8 cellular contexts compared by ENCODE assay signal in the genomic region with DNA sequence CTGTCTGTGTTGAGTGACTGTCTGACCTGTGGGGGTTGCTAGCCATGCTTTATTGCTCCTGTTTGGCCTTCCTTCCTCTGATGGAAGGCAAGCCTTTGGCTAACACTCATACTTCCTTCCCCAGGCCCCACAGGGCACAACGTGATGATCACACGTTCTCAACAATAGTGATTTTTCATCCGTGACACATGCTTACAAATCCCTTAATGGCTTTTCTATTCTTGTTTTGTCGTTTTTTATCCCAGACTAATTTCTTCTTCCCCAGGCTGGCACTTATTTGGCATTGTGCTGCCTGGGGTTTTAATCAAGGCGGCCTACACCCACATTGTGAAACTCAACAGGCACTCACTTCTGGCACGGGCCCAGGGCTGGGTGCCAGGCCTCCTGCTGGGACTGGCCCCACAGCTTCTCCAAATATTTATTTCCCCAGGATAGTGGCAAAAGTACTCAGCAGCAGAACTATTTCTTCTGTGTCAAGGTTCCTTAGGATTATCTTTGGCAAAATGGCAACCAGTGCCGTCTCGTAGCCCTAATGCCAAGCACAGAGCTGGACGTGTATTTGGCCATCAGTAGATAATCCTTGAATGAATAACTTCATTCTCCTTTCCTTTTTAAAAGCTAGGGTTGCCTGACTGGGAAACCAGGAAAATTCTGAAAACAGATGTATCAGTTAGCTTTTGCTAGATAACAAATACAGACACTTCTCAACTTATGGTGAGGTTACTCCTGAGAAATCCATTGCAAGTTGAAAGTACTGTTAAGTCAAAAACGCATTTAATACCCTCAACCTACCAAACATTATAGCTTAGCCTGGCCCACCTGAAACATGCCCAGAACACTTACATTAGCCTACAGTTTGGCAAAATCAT. TPM values are rescaled to one million over a fixed set of nuclear protein-coding genes. Genes with fewer than 3 reads are reported as not detected.
DNase-seq lines count a peak whose midpoint lies in the region; ATAC-seq and TF ChIP-seq lines count a peak whose summit lies in the region.

No MANE protein-coding gene starts in this region.

- intact Hi-C loops in left ventricle myocardium superior (cut with micrococcal nuclease): no loop called here

- H4K20me1 ChIP-seq in Loucy (ENCODE audit: insufficient read depth, low read length, poor library complexity, severe bottlenecking): no peaks in the 10 kb centered on the region

- H3K4me3 Mint-ChIP-seq in activated naive CD8-positive, alpha-beta T cell treated with anti-CD3 and anti-CD28 coated beads for 36 hours: no peak overlapping the region

- H3K79me2 ChIP-seq in Loucy (ENCODE audit: insufficient read depth, low read length): peaks cover 19% of the 10 kb centered on the region; the same call in 1 of the 2 replicates

- H3K36me3 Mint-ChIP-seq in activated naive CD8-positive, alpha-beta T cell treated with anti-CD3 and anti-CD28 coated beads for 36 hours: peaks cover 40% of the 10 kb centered on the region

- no peaks in the 10 kb centered on the region for H3K9me3 ChIP-seq in Loucy (ENCODE audit: insufficient read depth, low read depth, low read length)

- peak overlapping the region; percentile 84 for H3K27ac Mint-ChIP-seq in activated naive CD8-positive, alpha-beta T cell treated with anti-CD3 and anti-CD28 coated beads for 36 hours

- peaks cover 90% of the 10 kb centered on the region for H3K4me1 Mint-ChIP-seq in activated naive CD8-positive, alpha-beta T cell treated with anti-CD3 and anti-CD28 coated beads for 36 hours

- H3F3A ChIP-seq in Loucy (ENCODE audit: low read depth): no peaks in the 10 kb centered on the region; the same call in 1 of the 2 replicates

- H2AFZ ChIP-seq in Loucy (ENCODE audit: low read length): no peak overlapping the region

- peak overlapping the region; percentile 7 for H3K9ac ChIP-seq in Loucy (ENCODE audit: low read depth, low read length, poor library complexity, severe bottlenecking)

- H3K4me2 ChIP-seq in Loucy (ENCODE audit: low read depth, low read length, poor library complexity, severe bottlenecking): peak overlapping the region; percentile 46

- TF ChIP-seq CTCF in Loucy (conservative IDR thresholded peaks at IDR 0.05; ENCODE audit: low read length): no peak

- peak; percentile 54 for DNase-seq in COLO668 (lab: John Stamatoyannopoulos, UW; ENCODE audit: unreplicated experiment)
- no peak for DNase-seq in activated naive CD8-positive, alpha-beta T cell treated with anti-CD3 and anti-CD28 coated beads for 36 hours
- DNase-seq in left ventricle myocardium superior: peak; percentile 95
- peak; percentile 22 for DNase-seq in stimulated activated CD8-positive, alpha-beta memory T cell treated with anti-CD3 and anti-CD28 coated beads, Interleukin-4, amount 100 ng/mL, for 48 hours

- ATAC-seq in left ventricle myocardium superior (peak; percentile 94), GM19023 (IDR thresholded peaks at IDR 0.05; ENCODE audit: unreplicated experiment) (no peak), GM21367 (IDR thresholded peaks at IDR 0.05; ENCODE audit: unreplicated experiment) (no peak), GM21825 (IDR thresholded peaks at IDR 0.05; ENCODE audit: unreplicated experiment) (no peak)

- no peaks in the 10 kb centered on the region for H3K9me2 ChIP-seq in Loucy (replicated peaks; ENCODE audit: low read depth, low read length)

- H3K9me3 Mint-ChIP-seq in activated naive CD8-positive, alpha-beta T cell treated with anti-CD3 and anti-CD28 coated beads for 36 hours: peaks cover 5% of the 10 kb centered on the region

- no peak overlapping the region for H3K4me3 ChIP-seq in Loucy (ENCODE audit: low read length, poor library complexity, severe bottlenecking)

- H3K27me3 Mint-ChIP-seq in activated naive CD8-positive, alpha-beta T cell treated with anti-CD3 and anti-CD28 coated beads for 36 hours: no peaks in the 10 kb centered on the region

- H3K27me3 ChIP-seq in Loucy (ENCODE audit: insufficient read depth, low read length, poor library complexity, severe bottlenecking): no peaks in the 10 kb centered on the region

- H3K4me1 ChIP-seq in Loucy (ENCODE audit: insufficient read depth, low read length, poor library complexity, severe bottlenecking): peaks cover 54% of the 10 kb centered on the region

- H3K36me3 ChIP-seq in Loucy (ENCODE audit: insufficient read depth, low read length): no peaks in the 10 kb centered on the region

RNA-seq across cellular contexts. Expression of gene CMTM7, which starts 30.6 kb away (rescaled TPM):
- 10 to 100 TPM; 39.2 to 39.8 TPM for total RNA-seq in activated naive CD8-positive, alpha-beta T cell treated with anti-CD3 and anti-CD28 coated beads for 36 hours
- total RNA-seq in left ventricle myocardium superior: 4.4 TPM
